31 cellular contexts compared by ENCODE assay signal in genomic region chr9:5796298-5796697, GRCh38.
"Had no signal": no experiment of that assay in that cellular context is flagged by ENCODE, and none has a peak within 500 bp of the region (broad histone marks: within the 10 kb centered on the region; RNA-seq: fewer than 3 reads in every experiment).

No MANE protein-coding gene starts in this region.

- H3K27me3 Mint-ChIP-seq: activated naive CD8-positive, alpha-beta T cell; brain; memory B cell; stimulated activated memory B cell treated with anti-CD40 and anti-IgM and Interleukin-4, amounts not matched to agents 10 μg/mL and 1 μg/mL and 100 μg/mL, for 72 hours; stimulated activated naive CD8-positive, alpha-beta T cell treated with anti-CD3 and anti-CD28 coated beads, Interleukin-15, amount 100 ng/mL, for 72 hours; type B pancreatic cell had no signal

- H3K27ac ChIP-seq: ascending aorta, cardiac muscle cell, colonic mucosa, dorsolateral prefrontal cortex, gastrocnemius medialis, neural progenitor cell, parathyroid adenoma, psoas muscle, sigmoid colon, uterus had no signal

- H3K27ac Mint-ChIP-seq: activated naive CD8-positive, alpha-beta T cell; brain; memory B cell; neural progenitor cell; stimulated activated memory B cell treated with anti-CD40 and anti-IgM and Interleukin-4, amounts not matched to agents 10 μg/mL and 1 μg/mL and 100 μg/mL, for 72 hours; type B pancreatic cell had no signal

- H3K4me1 Mint-ChIP-seq: memory B cell, neural progenitor cell had no signal

- H3K9me3 ChIP-seq: ascending aorta, colonic mucosa, gastrocnemius medialis, psoas muscle, sigmoid colon, uterus had no signal

- H3K4me3 ChIP-seq: ascending aorta, cardiac muscle cell, colonic mucosa, dorsolateral prefrontal cortex, gastrocnemius medialis, neural progenitor cell, psoas muscle, sigmoid colon, uterus had no signal

- H3K9me3 Mint-ChIP-seq: brain; memory B cell; natural killer cell; neural progenitor cell; stimulated activated memory B cell treated with anti-CD40 and anti-IgM and Interleukin-4, amounts not matched to agents 10 μg/mL and 1 μg/mL and 100 μg/mL, for 72 hours; stimulated activated naive CD8-positive, alpha-beta T cell treated with anti-CD3 and anti-CD28 coated beads, Interleukin-15, amount 100 ng/mL, for 72 hours; type B pancreatic cell had no signal

- H3K4me1 ChIP-seq: ascending aorta, neural progenitor cell, psoas muscle, uterus had no signal

- H3K4me3 Mint-ChIP-seq: activated naive CD8-positive, alpha-beta T cell; brain; memory B cell; natural killer cell; neural progenitor cell; stimulated activated memory B cell treated with anti-CD40 and anti-IgM and Interleukin-4, amounts not matched to agents 10 μg/mL and 1 μg/mL and 100 μg/mL, for 72 hours; stimulated activated naive CD8-positive, alpha-beta T cell treated with anti-CD3 and anti-CD28 coated beads, Interleukin-15, amount 100 ng/mL, for 72 hours; type B pancreatic cell had no signal

- H3K27me3 ChIP-seq: ascending aorta, cardiac muscle cell, colonic mucosa, dorsolateral prefrontal cortex, gastrocnemius medialis, neural progenitor cell, sigmoid colon, uterus had no signal

- H3K36me3 ChIP-seq: colonic mucosa, neural progenitor cell, uterus had no signal

- FAIRE-seq: keratinocyte, small intestine had no signal

- DNase-seq: activated CD4-positive, alpha-beta T cell treated with anti-CD3 and anti-CD28 coated beads for 48 hours; activated T-cell treated with anti-CD3 and anti-CD28 coated beads for 4 hours; cerebellar nuclear complex; colonic mucosa; dorsolateral prefrontal cortex; effector memory CD4-positive, alpha-beta T cell; gastrocnemius medialis; glutamatergic neuron; hippocampal formation; left cardiac atrium; midbrain; natural killer cell; occipital lobe; psoas muscle; sigmoid colon; small intestine; stimulated activated CD4-positive, alpha-beta T cell treated with anti-CD3 and anti-CD28 coated beads, Interleukin-4, amount 100 ng/mL, for 24 hours; stimulated activated naive CD8-positive, alpha-beta T cell treated with anti-CD3 and anti-CD28 coated beads, Interleukin-15, amount 100 ng/mL, for 72 hours; substantia nigra; T-helper 1 cell; uterus had no signal

- ATAC-seq: gastrocnemius medialis; left cardiac atrium; natural killer cell; psoas muscle; stimulated activated memory B cell treated with anti-CD40 and anti-IgM and Interleukin-4, amounts not matched to agents 10 μg/mL and 1 μg/mL and 100 μg/mL, for 72 hours; stimulated activated naive CD8-positive, alpha-beta T cell treated with anti-CD3 and anti-CD28 coated beads, Interleukin-15, amount 100 ng/mL, for 72 hours had no signal
